10 cellular contexts compared by ENCODE assay signal in genomic region chr6:139940741-139941712, GRCh38.
DNase-seq lines count a peak whose midpoint lies in the region; ATAC-seq and TF ChIP-seq lines count a peak whose summit lies in the region.
"Had no signal": no experiment of that assay in that cellular context is flagged by ENCODE, and none has a peak within 500 bp of the region (broad histone marks: within the 10 kb centered on the region; RNA-seq: fewer than 3 reads in every experiment).

No MANE protein-coding gene starts in this region.

- TF ChIP-seq CTCF in CD14-positive monocyte (IDR thresholded peaks at IDR 0.05) (no peak), choroid plexus epithelial cell (conservative IDR thresholded peaks at IDR 0.05; ENCODE audit: low read depth, low read length) (no peak), GM10266 (IDR thresholded peaks at IDR 0.05; ENCODE audit: control insufficient read depth, insufficient read depth, low read depth, missing control alignments) (no peak), esophagus squamous epithelium (IDR thresholded peaks at IDR 0.05) (no peak)

- 42 to 54% methylated on average over 8 of the region's 8 CpGs for WGBS in esophagus squamous epithelium, 2 donors

- peak; percentile 88 for ATAC-seq in GM21576 (IDR thresholded peaks at IDR 0.05; ENCODE audit: unreplicated experiment)
- ATAC-seq in HG03521 (IDR thresholded peaks at IDR 0.05; ENCODE audit: unreplicated experiment): peak; percentile 83
- no peak for ATAC-seq in activated T-cell treated with anti-CD3 and anti-CD28 coated beads, Interleukin-2, amount 50 U/mL, for 72 hours (replicated peaks in 1 of 2)

- peaks cover 35% of the 10 kb centered on the region for H3K4me1 Mint-ChIP-seq in CD14-positive monocyte
- no peaks in the 10 kb centered on the region for H3K4me1 Mint-ChIP-seq in activated T-cell treated with anti-CD3 and anti-CD28 coated beads, Interleukin-2, amount 50 U/mL, for 72 hours (ENCODE audit: low read depth)

- DNase-seq in CD14-positive monocyte (ENCODE audit: low spot score): no peak
- DNase-seq in choroid plexus epithelial cell (ENCODE audit: low read depth): peak; percentile 77
- DNase-seq in GM10266 (ENCODE audit: extremely low spot score): no peak
- no peak for DNase-seq in germinal center (ENCODE audit: low spot score)
- DNase-seq in esophagus squamous epithelium (lab: John Stamatoyannopoulos, UW): no peak
- no peak for DNase-seq in activated T-cell treated with anti-CD3 and anti-CD28 coated beads, Interleukin-2, amount 50 U/mL, for 72 hours
- DNase-seq: activated gamma-delta T cell treated with Interleukin-2 at 50 U/mL for 16 hours had no signal

- no peak overlapping the region for H3K4me3 ChIP-seq in choroid plexus epithelial cell (ENCODE audit: low read depth, low read length)
- H3K4me3 ChIP-seq in esophagus squamous epithelium: no peak overlapping the region
- H3K4me3 ChIP-seq: tibial nerve had no signal

- H3K9me3 ChIP-seq in esophagus squamous epithelium: no peaks in the 10 kb centered on the region
- H3K9me3 ChIP-seq: tibial nerve had no signal

- H3K27me3 Mint-ChIP-seq in CD14-positive monocyte (ENCODE audit: low read depth in 3 of 3): no peaks in the 10 kb centered on the region
- H3K27me3 Mint-ChIP-seq in activated T-cell treated with anti-CD3 and anti-CD28 coated beads, Interleukin-2, amount 50 U/mL, for 72 hours (ENCODE audit: low read depth): no peaks in the 10 kb centered on the region

- H3K36me3 Mint-ChIP-seq in CD14-positive monocyte: no peaks in the 10 kb centered on the region
- H3K36me3 Mint-ChIP-seq in activated T-cell treated with anti-CD3 and anti-CD28 coated beads, Interleukin-2, amount 50 U/mL, for 72 hours (ENCODE audit: insufficient read depth in 2 of 2): no peaks in the 10 kb centered on the region

- TF ChIP-seq POLR2A in esophagus squamous epithelium (IDR thresholded peaks at IDR 0.05): no peak

- H3K9me3 Mint-ChIP-seq in CD14-positive monocyte: peaks cover 0 to 6% (median 0%) of the 10 kb centered on the region in 7 donors
- no peaks in the 10 kb centered on the region for H3K9me3 Mint-ChIP-seq in activated T-cell treated with anti-CD3 and anti-CD28 coated beads, Interleukin-2, amount 50 U/mL, for 72 hours

- intact Hi-C loops in CD14-positive monocyte (cut with micrococcal nuclease): no loop called here
- intact Hi-C loops in esophagus squamous epithelium (cut with DNase I): no loop called here

- H3K27ac ChIP-seq in esophagus squamous epithelium: no peak overlapping the region

- H3K27me3 ChIP-seq in esophagus squamous epithelium: no peaks in the 10 kb centered on the region
- H3K27me3 ChIP-seq: tibial nerve had no signal

- peak overlapping the region; percentile 21 to 68 for H3K4me3 Mint-ChIP-seq in CD14-positive monocyte
- no peak overlapping the region for H3K4me3 Mint-ChIP-seq in activated T-cell treated with anti-CD3 and anti-CD28 coated beads, Interleukin-2, amount 50 U/mL, for 72 hours

- peaks cover 0 to 5% (median 0%) of the 10 kb centered on the region in 3 donors for H3K4me1 ChIP-seq in esophagus squamous epithelium

- H3K27ac Mint-ChIP-seq in CD14-positive monocyte: peak overlapping the region; percentile 88 to 95 (median 92)
- no peak overlapping the region for H3K27ac Mint-ChIP-seq in activated T-cell treated with anti-CD3 and anti-CD28 coated beads, Interleukin-2, amount 50 U/mL, for 72 hours

- no peaks in the 10 kb centered on the region for H3K36me3 ChIP-seq in esophagus squamous epithelium
- H3K36me3 ChIP-seq: tibial nerve had no signal

Comparison
In these comparisons a context has a peak if more than half of its experiments do, and no peak if none do; other contexts are left out.
1. H3K4me3 Mint-ChIP-seq: peak in CD14-positive monocyte (2 of 2); none in activated T-cell treated with anti-CD3 and anti-CD28 coated beads, Interleukin-2, amount 50 U/mL, for 72 hours (0 of 2).
2. ATAC-seq: peak in GM21576 (single experiment) and HG03521 (single experiment); none in activated T-cell treated with anti-CD3 and anti-CD28 coated beads, Interleukin-2, amount 50 U/mL, for 72 hours (0 of 2).